ENCODE assay signal across 8 cellular contexts in the genomic region with DNA sequence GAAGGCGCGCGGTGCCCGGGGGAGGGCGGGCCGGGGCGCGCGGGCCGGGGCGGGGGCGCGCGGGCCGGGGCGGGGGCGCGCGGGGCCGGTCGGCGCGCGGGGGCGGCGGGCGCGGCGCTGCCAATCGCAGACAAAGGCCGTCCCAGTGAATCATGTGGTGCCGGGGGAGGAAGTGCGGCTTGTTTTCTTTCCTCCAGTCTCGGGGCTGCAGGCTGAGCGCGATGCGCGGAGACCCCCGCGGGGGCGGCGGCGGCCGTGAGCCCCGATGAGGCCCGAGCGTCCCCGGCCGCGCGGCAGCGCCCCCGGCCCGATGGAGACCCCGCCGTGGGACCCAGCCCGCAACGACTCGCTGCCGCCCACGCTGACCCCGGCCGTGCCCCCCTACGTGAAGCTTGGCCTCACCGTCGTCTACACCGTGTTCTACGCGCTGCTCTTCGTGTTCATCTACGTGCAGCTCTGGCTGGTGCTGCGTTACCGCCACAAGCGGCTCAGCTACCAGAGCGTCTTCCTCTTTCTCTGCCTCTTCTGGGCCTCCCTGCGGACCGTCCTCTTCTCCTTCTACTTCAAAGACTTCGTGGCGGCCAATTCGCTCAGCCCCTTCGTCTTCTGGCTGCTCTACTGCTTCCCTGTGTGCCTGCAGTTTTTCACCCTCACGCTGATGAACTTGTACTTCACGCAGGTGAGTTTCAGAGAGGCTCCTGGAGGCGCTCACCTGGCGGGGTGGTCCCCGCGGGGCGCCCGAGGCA. TPM values are rescaled to one million over a fixed set of nuclear protein-coding genes. Genes with fewer than 3 reads are reported as not detected.
DNase-seq lines count a peak whose midpoint lies in the region; ATAC-seq lines count a peak whose summit lies in the region.

A gene with protein sequence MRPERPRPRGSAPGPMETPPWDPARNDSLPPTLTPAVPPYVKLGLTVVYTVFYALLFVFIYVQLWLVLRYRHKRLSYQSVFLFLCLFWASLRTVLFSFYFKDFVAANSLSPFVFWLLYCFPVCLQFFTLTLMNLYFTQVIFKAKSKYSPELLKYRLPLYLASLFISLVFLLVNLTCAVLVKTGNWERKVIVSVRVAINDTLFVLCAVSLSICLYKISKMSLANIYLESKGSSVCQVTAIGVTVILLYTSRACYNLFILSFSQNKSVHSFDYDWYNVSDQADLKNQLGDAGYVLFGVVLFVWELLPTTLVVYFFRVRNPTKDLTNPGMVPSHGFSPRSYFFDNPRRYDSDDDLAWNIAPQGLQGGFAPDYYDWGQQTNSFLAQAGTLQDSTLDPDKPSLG (plus strand): TSS at position 182 of the 746 bp plus-strand sequence. CDS start 84 bp downstream, at position 266.

- H3K14ac ChIP-seq in trophoblast cell (ENCODE audit: low read length) = peak within 1 kb of the TSS; percentile 19

- peak within 1 kb of the TSS; percentile 62 for H2BK120ac ChIP-seq in trophoblast cell (ENCODE audit: insufficient read depth, low read length, poor library complexity)

- H3K23ac ChIP-seq in trophoblast cell (ENCODE audit: low read length) = no peak within 1 kb of the TSS

- peak within 1 kb of the TSS; percentile 75 for H3K4me2 ChIP-seq in trophoblast cell (ENCODE audit: low read length)

- peak within 1 kb of the TSS; percentile 8 for H3K9ac ChIP-seq in trophoblast cell (ENCODE audit: low read length)

- H3K36me3 ChIP-seq in trophoblast cell (ENCODE audit: control insufficient read depth in 1 of 2, insufficient read depth in 2 of 2, low read length in 2 of 2) = no peaks in the 10 kb centered on the region

- DNase-seq in COLO668 (lab: John Stamatoyannopoulos, UW; ENCODE audit: unreplicated experiment) (peak; percentile 61), SK-N-DZ (ENCODE audit: low spot score) (peak; percentile 40), cardiac septum (ENCODE audit: low spot score) (peak; percentile 80), trophoblast cell (peak in 1 of 2 donors; percentile 47), ureter (ENCODE audit: low spot score) (peak; percentile 75)
- DNase-seq in activated naive CD8-positive, alpha-beta T cell treated with anti-CD3 and anti-CD28 coated beads, Interleukin-2, amount 10 ng/mL, durations not matched to agents 7 days and 5 days = peak; percentile 69

- H2AK5ac ChIP-seq in trophoblast cell (ENCODE audit: low read length) = no peak within 1 kb of the TSS

- H3K4me3 ChIP-seq in trophoblast cell (ENCODE audit: low read depth, low read length) = peak within 1 kb of the TSS; percentile 75

- no CpG with 5 or more reads among the region's 89 CpGs for WGBS in trophoblast cell (ENCODE audit: extremely low coverage, insufficient coverage, insufficient read length)

- peak within 1 kb of the TSS; percentile 83 for H3K27ac Mint-ChIP-seq in activated naive CD8-positive, alpha-beta T cell treated with anti-CD3 and anti-CD28 coated beads, Interleukin-2, amount 10 ng/mL, durations not matched to agents 7 days and 5 days

- H3K18ac ChIP-seq in trophoblast cell (ENCODE audit: low read length) = peak within 1 kb of the TSS; percentile 60

- H3K27me3 Mint-ChIP-seq in activated naive CD8-positive, alpha-beta T cell treated with anti-CD3 and anti-CD28 coated beads, Interleukin-2, amount 10 ng/mL, durations not matched to agents 7 days and 5 days = peaks cover 39% of the 10 kb centered on the region

- no peak within 1 kb of the TSS for H2BK5ac ChIP-seq in trophoblast cell (ENCODE audit: low read depth, low read length, poor library complexity)

- H3K9me3 ChIP-seq in trophoblast cell (ENCODE audit: insufficient read depth, low read depth, low read length) = no peaks in the 10 kb centered on the region

- H4K12ac ChIP-seq in trophoblast cell (ENCODE audit: low read depth, low read length) = peak within 1 kb of the TSS; percentile 51

- POLR2A ChIA-PET in activated naive CD8-positive, alpha-beta T cell treated with anti-CD3 and anti-CD28 coated beads, Interleukin-2, amount 10 ng/mL, durations not matched to agents 7 days and 5 days (lab: Charles Lee) = interaction anchor here (0.8 to 1.7 kb wide), 2 partner anchors 13 to 139 kb away, joined by 3 to 5 read pairs; a partner anchor contains a TSS

- peak within 1 kb of the TSS; percentile 65 for H2BK12ac ChIP-seq in trophoblast cell (ENCODE audit: low read length)

- H2AFZ ChIP-seq in trophoblast cell (ENCODE audit: insufficient read depth, low read length, poor library complexity) = peak within 1 kb of the TSS; percentile 80

- peak within 1 kb of the TSS; percentile 3 for H4K91ac ChIP-seq in trophoblast cell (ENCODE audit: low read depth, low read length)

- H3K4me1 ChIP-seq in trophoblast cell (ENCODE audit: control insufficient read depth in 1 of 2, insufficient read depth in 2 of 2, low read length in 2 of 2) = peaks cover 8 to 10% of the 10 kb centered on the region in 2 experiments

- ATAC-seq in GM19438 (IDR thresholded peaks at IDR 0.05; ENCODE audit: low read depth, unreplicated experiment) (peak; percentile 53), HG03558 (IDR thresholded peaks at IDR 0.05; ENCODE audit: extremely low read depth, unreplicated experiment) (peak; percentile 35)
- peak; percentile 80 for ATAC-seq in activated naive CD8-positive, alpha-beta T cell treated with anti-CD3 and anti-CD28 coated beads, Interleukin-2, amount 10 ng/mL, durations not matched to agents 7 days and 5 days (ENCODE audit: low read depth)

- H3K4me3 Mint-ChIP-seq in activated naive CD8-positive, alpha-beta T cell treated with anti-CD3 and anti-CD28 coated beads, Interleukin-2, amount 10 ng/mL, durations not matched to agents 7 days and 5 days = peak within 1 kb of the TSS; percentile 96

- no peak within 1 kb of the TSS for H3K27ac ChIP-seq in trophoblast cell (ENCODE audit: low read depth, low read length)

- H3K79me1 ChIP-seq in trophoblast cell (ENCODE audit: low read length) = peaks cover 4% of the 10 kb centered on the region

- intact Hi-C loops in cardiac septum (cut with DNase I) = loop anchor here (2.0 to 5.0 kb wide), 2 partner anchors 30 to 140 kb away; a partner anchor contains a TSS

- H3K9me3 Mint-ChIP-seq in activated naive CD8-positive, alpha-beta T cell treated with anti-CD3 and anti-CD28 coated beads, Interleukin-2, amount 10 ng/mL, durations not matched to agents 7 days and 5 days = no peaks in the 10 kb centered on the region

- no peak within 1 kb of the TSS for H3K4ac ChIP-seq in trophoblast cell (ENCODE audit: low read depth, low read length)

- peak within 1 kb of the TSS; percentile 64 for H4K8ac ChIP-seq in trophoblast cell (ENCODE audit: low read depth, low read length)

- peaks cover 1% of the 10 kb centered on the region for H3K36me3 Mint-ChIP-seq in activated naive CD8-positive, alpha-beta T cell treated with anti-CD3 and anti-CD28 coated beads, Interleukin-2, amount 10 ng/mL, durations not matched to agents 7 days and 5 days

- H3K27me3 ChIP-seq in trophoblast cell (ENCODE audit: insufficient read depth, low read length) = no peaks in the 10 kb centered on the region

- peaks cover 8% of the 10 kb centered on the region for H3K4me1 Mint-ChIP-seq in activated naive CD8-positive, alpha-beta T cell treated with anti-CD3 and anti-CD28 coated beads, Interleukin-2, amount 10 ng/mL, durations not matched to agents 7 days and 5 days

- no peaks in the 10 kb centered on the region for H3K79me2 ChIP-seq in trophoblast cell (ENCODE audit: control insufficient read depth, insufficient read depth, low read length, poor library complexity)

RNA-seq across cellular contexts. Expression of the gene that starts here (rescaled TPM):
- polyA plus RNA-seq in SK-N-DZ (2014; cell fraction: cytosol; rRNA removed) = 1.2 and 2.2 TPM in 2 replicates
- 2.3 and 4.5 TPM in 2 replicates for polyA plus RNA-seq in SK-N-DZ (2014; cell fraction: nucleus; rRNA removed)
- 1 to 10 TPM; 8.8 to 9.3 TPM for total RNA-seq in activated naive CD8-positive, alpha-beta T cell treated with anti-CD3 and anti-CD28 coated beads, Interleukin-2, amount 10 ng/mL, durations not matched to agents 7 days and 5 days
- total RNA-seq in cardiac septum = 44.6 TPM
- polyA plus RNA-seq in trophoblast cell (2013) = 7.9 and 8.0 TPM in 2 replicates
- 36.8 TPM for total RNA-seq in ureter
